1 cellular context compared by ENCODE assay signal in genomic region chr1:17213433-17214148, GRCh38.
TF ChIP-seq lines count a peak whose summit lies in the region.

No MANE protein-coding gene starts in this region.

TF ChIP-seq in SK-N-SH, 30 proteins besides CTCF, POLR2A, EP300 and RAD21 (continued from another document):
- TF ChIP-seq, protein P1, sequence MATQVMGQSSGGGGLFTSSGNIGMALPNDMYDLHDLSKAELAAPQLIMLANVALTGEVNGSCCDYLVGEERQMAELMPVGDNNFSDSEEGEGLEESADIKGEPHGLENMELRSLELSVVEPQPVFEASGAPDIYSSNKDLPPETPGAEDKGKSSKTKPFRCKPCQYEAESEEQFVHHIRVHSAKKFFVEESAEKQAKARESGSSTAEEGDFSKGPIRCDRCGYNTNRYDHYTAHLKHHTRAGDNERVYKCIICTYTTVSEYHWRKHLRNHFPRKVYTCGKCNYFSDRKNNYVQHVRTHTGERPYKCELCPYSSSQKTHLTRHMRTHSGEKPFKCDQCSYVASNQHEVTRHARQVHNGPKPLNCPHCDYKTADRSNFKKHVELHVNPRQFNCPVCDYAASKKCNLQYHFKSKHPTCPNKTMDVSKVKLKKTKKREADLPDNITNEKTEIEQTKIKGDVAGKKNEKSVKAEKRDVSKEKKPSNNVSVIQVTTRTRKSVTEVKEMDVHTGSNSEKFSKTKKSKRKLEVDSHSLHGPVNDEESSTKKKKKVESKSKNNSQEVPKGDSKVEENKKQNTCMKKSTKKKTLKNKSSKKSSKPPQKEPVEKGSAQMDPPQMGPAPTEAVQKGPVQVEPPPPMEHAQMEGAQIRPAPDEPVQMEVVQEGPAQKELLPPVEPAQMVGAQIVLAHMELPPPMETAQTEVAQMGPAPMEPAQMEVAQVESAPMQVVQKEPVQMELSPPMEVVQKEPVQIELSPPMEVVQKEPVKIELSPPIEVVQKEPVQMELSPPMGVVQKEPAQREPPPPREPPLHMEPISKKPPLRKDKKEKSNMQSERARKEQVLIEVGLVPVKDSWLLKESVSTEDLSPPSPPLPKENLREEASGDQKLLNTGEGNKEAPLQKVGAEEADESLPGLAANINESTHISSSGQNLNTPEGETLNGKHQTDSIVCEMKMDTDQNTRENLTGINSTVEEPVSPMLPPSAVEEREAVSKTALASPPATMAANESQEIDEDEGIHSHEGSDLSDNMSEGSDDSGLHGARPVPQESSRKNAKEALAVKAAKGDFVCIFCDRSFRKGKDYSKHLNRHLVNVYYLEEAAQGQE (IDR thresholded peaks at IDR 0.05; ENCODE audit: low read depth, low read length), result no peak
- TF ChIP-seq TAF1 (IDR thresholded peaks at IDR 0.05; ENCODE audit: borderline replicate concordance, low read depth, low read length), result no peak
- no peak for TF ChIP-seq TCF12 (IDR thresholded peaks at IDR 0.05)
- TF ChIP-seq, protein P2, sequence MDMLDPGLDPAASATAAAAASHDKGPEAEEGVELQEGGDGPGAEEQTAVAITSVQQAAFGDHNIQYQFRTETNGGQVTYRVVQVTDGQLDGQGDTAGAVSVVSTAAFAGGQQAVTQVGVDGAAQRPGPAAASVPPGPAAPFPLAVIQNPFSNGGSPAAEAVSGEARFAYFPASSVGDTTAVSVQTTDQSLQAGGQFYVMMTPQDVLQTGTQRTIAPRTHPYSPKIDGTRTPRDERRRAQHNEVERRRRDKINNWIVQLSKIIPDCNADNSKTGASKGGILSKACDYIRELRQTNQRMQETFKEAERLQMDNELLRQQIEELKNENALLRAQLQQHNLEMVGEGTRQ (IDR thresholded peaks at IDR 0.05; ENCODE audit: borderline replicate concordance, low read depth, low read length), result no peak
- TF ChIP-seq ZBTB33 (IDR thresholded peaks at IDR 0.05; ENCODE audit: borderline replicate concordance, low read depth), result no peak
- TF ChIP-seq RXRA (IDR thresholded peaks at IDR 0.05; ENCODE audit: borderline replicate concordance, low read depth), result no peak
- TF ChIP-seq FOXM1 (IDR thresholded peaks at IDR 0.05; ENCODE audit: low read depth), result no peak
- TF ChIP-seq RCOR1 (IDR thresholded peaks at IDR 0.05; ENCODE audit: low read length), result no peak
- TF ChIP-seq, protein P3, sequence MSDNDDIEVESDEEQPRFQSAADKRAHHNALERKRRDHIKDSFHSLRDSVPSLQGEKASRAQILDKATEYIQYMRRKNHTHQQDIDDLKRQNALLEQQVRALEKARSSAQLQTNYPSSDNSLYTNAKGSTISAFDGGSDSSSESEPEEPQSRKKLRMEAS (IDR thresholded peaks at IDR 0.05; ENCODE audit: low read depth), result no peak
- TF ChIP-seq YY1 (IDR thresholded peaks at IDR 0.05; ENCODE audit: low read depth), result no peak
- TF ChIP-seq POLR2AphosphoS5 (IDR thresholded peaks at IDR 0.05; ENCODE audit: low read depth, low read length), result no peak
- TF ChIP-seq, protein P4, sequence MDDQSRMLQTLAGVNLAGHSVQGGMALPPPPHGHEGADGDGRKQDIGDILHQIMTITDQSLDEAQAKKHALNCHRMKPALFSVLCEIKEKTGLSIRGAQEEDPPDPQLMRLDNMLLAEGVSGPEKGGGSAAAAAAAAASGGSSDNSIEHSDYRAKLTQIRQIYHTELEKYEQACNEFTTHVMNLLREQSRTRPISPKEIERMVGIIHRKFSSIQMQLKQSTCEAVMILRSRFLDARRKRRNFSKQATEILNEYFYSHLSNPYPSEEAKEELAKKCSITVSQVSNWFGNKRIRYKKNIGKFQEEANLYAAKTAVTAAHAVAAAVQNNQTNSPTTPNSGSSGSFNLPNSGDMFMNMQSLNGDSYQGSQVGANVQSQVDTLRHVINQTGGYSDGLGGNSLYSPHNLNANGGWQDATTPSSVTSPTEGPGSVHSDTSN (IDR thresholded peaks at IDR 0.05), result no peak
